Comparison of ENCODE assay signal across 18 cellular contexts in genomic region chr14:96247031-96247430, GRCh38. TPM values are rescaled to one million over a fixed set of nuclear protein-coding genes. Genes with fewer than 3 reads are reported as not detected.
"Had no signal": no experiment of that assay in that cellular context is flagged by ENCODE, and none has a peak within 500 bp of the region (broad histone marks: within the 10 kb centered on the region; RNA-seq: fewer than 3 reads in every experiment).

No MANE protein-coding gene starts in this region.

- H2AFZ ChIP-seq: parathyroid adenoma had no signal

- ATAC-seq: activated CD4-positive, alpha-beta T cell treated with anti-CD3 and anti-CD28 coated beads for 36 hours; activated CD8-positive, alpha-beta memory T cell treated with anti-CD3 and anti-CD28 coated beads, Interleukin-2, amount 10 ng/mL, durations not matched to agents 7 days and 5 days; activated naive CD4-positive, alpha-beta T cell treated with anti-CD3 and anti-CD28 coated beads, Interleukin-2, amount 50 U/mL, for 72 hours had no signal

- DNase-seq: activated CD4-positive, alpha-beta memory T cell treated with anti-CD3 and anti-CD28 coated beads for 36 hours; activated CD4-positive, alpha-beta T cell treated with anti-CD3 and anti-CD28 coated beads for 36 hours; activated CD8-positive, alpha-beta memory T cell treated with anti-CD3 and anti-CD28 coated beads, Interleukin-2, amount 10 ng/mL, durations not matched to agents 7 days and 5 days; activated effector memory CD4-positive, alpha-beta T cell treated with Interleukin-2 at 50 U/mL for 16 hours; activated T-cell treated with anti-CD3 and anti-CD28 coated beads, Interleukin-2, amount 50 U/mL, for 24 hours; colonic mucosa; esophagus squamous epithelium; immature natural killer cell; left cardiac atrium; lower lobe of right lung; stimulated activated CD4-positive, alpha-beta T cell treated with anti-CD3 and anti-CD28 coated beads, Interleukin-4, amount 100 ng/mL, for 24 hours; stimulated activated naive CD4-positive, alpha-beta T cell; WERI-Rb-1 had no signal

- H3K4me3 ChIP-seq: colonic mucosa, esophagus squamous epithelium, lower lobe of right lung, skin epidermis, tibial artery had no signal

- H3K27me3 ChIP-seq: colonic mucosa, esophagus squamous epithelium had no signal

- H3K36me3 ChIP-seq: colonic mucosa, lower lobe of right lung, tibial artery, WERI-Rb-1 had no signal

- H3K9ac ChIP-seq: parathyroid adenoma had no signal

- H3K9me3 ChIP-seq: colonic mucosa, esophagus squamous epithelium, lower lobe of right lung, tibial artery had no signal

- H3K4me1 ChIP-seq: colonic mucosa, lower lobe of right lung, parathyroid adenoma, tibial artery had no signal

- H3K79me2 ChIP-seq: parathyroid adenoma had no signal

- H3K27ac ChIP-seq: colonic mucosa, lower lobe of right lung, parathyroid adenoma, skin epidermis, tibial artery, WERI-Rb-1 had no signal

RNA-seq across cellular contexts. Expression of gene BDKRB1, which starts 9.0 kb away (rescaled TPM):
- total RNA-seq: activated CD4-positive, alpha-beta memory T cell treated with anti-CD3 and anti-CD28 coated beads for 36 hours; activated CD4-positive, alpha-beta T cell treated with anti-CD3 and anti-CD28 coated beads for 36 hours; activated CD8-positive, alpha-beta memory T cell treated with anti-CD3 and anti-CD28 coated beads, Interleukin-2, amount 10 ng/mL, durations not matched to agents 7 days and 5 days; activated naive CD4-positive, alpha-beta T cell treated with anti-CD3 and anti-CD28 coated beads, Interleukin-2, amount 50 U/mL, for 72 hours; lower lobe of right lung; T-helper 1 cell treated with Interleukin-12 subunit alpha and Interleukin-12 subunit beta and Interleukin-4 antibody, amounts not matched to agents 30 ng/mL and 1 ng/mL, for 36 hours had no signal
- polyA plus RNA-seq: immature natural killer cell had no signal

RNA-seq across cellular contexts. Expression of gene BDKRB2, which starts 42.4 kb away (rescaled TPM):
- total RNA-seq: activated CD4-positive, alpha-beta T cell treated with anti-CD3 and anti-CD28 coated beads for 36 hours; activated CD8-positive, alpha-beta memory T cell treated with anti-CD3 and anti-CD28 coated beads, Interleukin-2, amount 10 ng/mL, durations not matched to agents 7 days and 5 days; T-helper 1 cell treated with Interleukin-12 subunit alpha and Interleukin-12 subunit beta and Interleukin-4 antibody, amounts not matched to agents 30 ng/mL and 1 ng/mL, for 36 hours had no signal
- polyA plus RNA-seq: immature natural killer cell had no signal
